Comparison of ENCODE assay signal across 1 cellular context in genomic region chr1:51519048-51519856, GRCh38.
A peak's percentile ranks its signal among the peaks of the same experiment; 100 is the strongest.
TF ChIP-seq lines count a peak whose summit lies in the region.

TSS of gene EPS15 (minus strand) at chr1:51519266. CDS start at chr1:51519231, 35 bp downstream.

TF ChIP-seq in K562, 482 proteins besides CTCF, POLR2A, EP300 and RAD21 (continued from another document and continues in another):
- TF ChIP-seq PTTG1 (tag; IDR thresholded peaks at IDR 0.05; ENCODE audit: low read depth), result no peak
- TF ChIP-seq FOXM1 (IDR thresholded peaks at IDR 0.05; ENCODE audit: low read depth), result peak; percentile 83
- 0 out of 2 replicates have a peak, but pooled peaks have one; percentile 49 for TF ChIP-seq FOXM1 (CRISPR knock-in tag; IDR thresholded peaks at IDR 0.05; ENCODE audit: low read depth)
- no peak for TF ChIP-seq ID3 (CRISPR knock-in tag; IDR thresholded peaks at IDR 0.05)
- peak; percentile 14; the same call in 1 of the 2 replicates for TF ChIP-seq ID3 (tag; IDR thresholded peaks at IDR 0.05)
- TF ChIP-seq ELF1 (tag; IDR thresholded peaks at IDR 0.05), result peak; percentile 73
- TF ChIP-seq ATF3 (IDR thresholded peaks at IDR 0.05), result no peak
- TF ChIP-seq ATF3 (CRISPR knock-in tag; conservative IDR thresholded peaks at IDR 0.05), result peak; percentile 78; the same call in 1 of the 2 replicates
- TF ChIP-seq MBD1 (CRISPR knock-in tag; IDR thresholded peaks at IDR 0.05), result no peak
- TF ChIP-seq ZNF655 (CRISPR knock-in tag; IDR thresholded peaks at IDR 0.05), result no peak
- TF ChIP-seq HMGN3 (IDR thresholded peaks at IDR 0.05; ENCODE audit: borderline replicate concordance, extremely low read depth, insufficient read length, low read depth, low read length), result no peak
- peak; percentile 13; the same call in 1 of the 2 replicates for TF ChIP-seq ESRRA (IDR thresholded peaks at IDR 0.05; ENCODE audit: borderline replicate concordance, low read depth)
- TF ChIP-seq ZNF449 (CRISPR knock-in tag; IDR thresholded peaks at IDR 0.05), result 0 out of 2 replicates have a peak, but pooled peaks have one; percentile 44
- TF ChIP-seq CHAMP1 (IDR thresholded peaks at IDR 0.05), result peak; percentile 87
- TF ChIP-seq SMARCA5 (IDR thresholded peaks at IDR 0.05), result peak; percentile 97
- TF ChIP-seq SNIP1 (IDR thresholded peaks at IDR 0.05; ENCODE audit: low read depth), result no peak
- TF ChIP-seq MTF1 (CRISPR knock-in tag; IDR thresholded peaks at IDR 0.05; ENCODE audit: borderline replicate concordance), result no peak
- peak; percentile 43 for TF ChIP-seq NBN (IDR thresholded peaks at IDR 0.05; ENCODE audit: low read depth)
- TF ChIP-seq JUN (IDR thresholded peaks at IDR 0.05; ENCODE audit: borderline replicate concordance, low read depth, low read length), result 0 out of 2 replicates have a peak, but pooled peaks have one; percentile 10
- 0 out of 2 replicates have a peak, but pooled peaks have one; percentile 39 for TF ChIP-seq JUN (CRISPR knock-in tag; IDR thresholded peaks at IDR 0.05; ENCODE audit: borderline replicate concordance)
- peak; percentile 50; the same call in 1 of the 2 replicates for TF ChIP-seq MBD2 (IDR thresholded peaks at IDR 0.05; ENCODE audit: borderline replicate concordance, low read depth)
- TF ChIP-seq HMGXB4 (CRISPR knock-in tag; IDR thresholded peaks at IDR 0.05), result no peak
- TF ChIP-seq ZNF445 (CRISPR knock-in tag; IDR thresholded peaks at IDR 0.05; ENCODE audit: low read depth), result peak; percentile 46; the same call in 1 of the 2 replicates
- no peak for TF ChIP-seq STAT6 (CRISPR knock-in tag; IDR thresholded peaks at IDR 0.05)
- 0 out of 2 replicates have a peak, but pooled peaks have one; percentile 32 for TF ChIP-seq TCFL5 (CRISPR knock-in tag; conservative IDR thresholded peaks at IDR 0.05)
- no peak for TF ChIP-seq ZNF696 (CRISPR knock-in tag; conservative IDR thresholded peaks at IDR 0.05)
- TF ChIP-seq ZNF408 (CRISPR knock-in tag; IDR thresholded peaks at IDR 0.05; ENCODE audit: low read depth), result no peak
- peak; percentile 68; the same call in 1 of the 2 replicates for TF ChIP-seq ZNF140 (CRISPR knock-in tag; IDR thresholded peaks at IDR 0.05)
- peak; percentile 96 for TF ChIP-seq VEZF1 (CRISPR knock-in tag; IDR thresholded peaks at IDR 0.05)
- peak; percentile 77; the same call in 1 of the 2 replicates for TF ChIP-seq OTX1 (CRISPR knock-in tag; IDR thresholded peaks at IDR 0.05)
- TF ChIP-seq MAZ (CRISPR knock-in tag; conservative IDR thresholded peaks at IDR 0.05 in 1 of 2, IDR thresholded peaks at IDR 0.05 in 1 of 2), result peak; percentile 89 to 92; a peak in 3 of 4 replicates
- TF ChIP-seq NCOA4 (IDR thresholded peaks at IDR 0.05; ENCODE audit: partially characterized antibody), result no peak
- TF ChIP-seq HDAC2 (IDR thresholded peaks at IDR 0.05), result peak; percentile 99
- peak; percentile 29; the same call in 1 of the 2 replicates for TF ChIP-seq ZNF239 (CRISPR knock-in tag; IDR thresholded peaks at IDR 0.05)
- peak; percentile 60; the same call in 1 of the 2 replicates for TF ChIP-seq ZNF444 (CRISPR knock-in tag; IDR thresholded peaks at IDR 0.05)
- TF ChIP-seq CC2D1A (IDR thresholded peaks at IDR 0.05), result peak; percentile 79; the same call in 1 of the 2 replicates
- TF ChIP-seq LCOR (CRISPR knock-in tag; IDR thresholded peaks at IDR 0.05), result 0 out of 2 replicates have a peak, but pooled peaks have one; percentile 33
- TF ChIP-seq PTBP1 (IDR thresholded peaks at IDR 0.05; ENCODE audit: low read depth, low read length), result no peak
- no peak; the same call in 1 of the 2 replicates for TF ChIP-seq ZNF644 (tag; IDR thresholded peaks at IDR 0.05; ENCODE audit: low read depth)
- TF ChIP-seq ZBTB8A (IDR thresholded peaks at IDR 0.05; ENCODE audit: partially characterized antibody), result no peak
- TF ChIP-seq TSHZ1 (CRISPR knock-in tag; IDR thresholded peaks at IDR 0.05), result 0 out of 2 replicates have a peak, but pooled peaks have one; percentile 50
- TF ChIP-seq ZNF212 (CRISPR knock-in tag; IDR thresholded peaks at IDR 0.05), result peak; percentile 53; the same call in 1 of the 2 replicates
- peak; percentile 54; the same call in 1 of the 2 replicates for TF ChIP-seq DMBX1 (CRISPR knock-in tag; IDR thresholded peaks at IDR 0.05; ENCODE audit: borderline replicate concordance)
- peak; percentile 64 for TF ChIP-seq POLR2AphosphoS5 (IDR thresholded peaks at IDR 0.05; ENCODE audit: control insufficient read depth, insufficient read depth, low read depth, low read length)
